16 cellular contexts compared by ENCODE assay signal in the genomic region with DNA sequence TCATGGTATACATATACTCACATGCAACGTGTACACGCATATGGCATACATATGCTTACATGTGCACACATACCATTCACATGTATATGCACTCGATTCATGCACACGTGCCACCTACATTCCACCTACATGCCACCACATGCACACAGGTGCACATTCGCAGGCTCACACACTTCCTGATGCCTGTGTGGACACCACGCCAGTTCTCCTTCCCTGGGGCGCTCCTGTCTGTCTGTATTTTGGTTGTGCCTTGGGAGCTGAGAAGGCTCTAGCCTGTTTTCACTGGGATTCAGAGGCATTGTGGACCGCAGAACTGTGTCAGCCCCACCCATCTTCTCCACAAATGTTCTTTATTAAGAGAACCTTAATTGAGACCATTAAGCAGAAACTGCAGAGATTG.
"Had no signal": no experiment of that assay in that cellular context is flagged by ENCODE, and none has a peak within 500 bp of the region (broad histone marks: within the 10 kb centered on the region; RNA-seq: fewer than 3 reads in every experiment).

No MANE protein-coding gene starts in this region.

- H3K36me3 Mint-ChIP-seq: activated naive CD8-positive, alpha-beta T cell; stimulated activated effector memory CD8-positive, alpha-beta T cell treated with anti-CD3 and anti-CD28 coated beads, Interleukin-12 subunit alpha, Interleukin-12 subunit beta, amount 100 ng/mL, for 72 hours had no signal

- DNase-seq: activated CD4-positive, alpha-beta memory T cell treated with anti-CD3 and anti-CD28 coated beads, Interleukin-2, amount 10 ng/mL, durations not matched to agents 7 days and 5 days; activated CD4-positive, alpha-beta T cell treated with anti-CD3 and anti-CD28 coated beads for 4 hours; activated T-cell treated with anti-CD3 and anti-CD28 coated beads, Interleukin-2, amount 50 U/mL, for 48 hours; amygdala; dermis blood vessel endothelial cell; nephron progenitor cell had no signal

- H3K27ac ChIP-seq: body of pancreas, gastrocnemius medialis, heart left ventricle, pancreas had no signal

- H3K4me1 Mint-ChIP-seq: central memory CD8-positive, alpha-beta T cell had no signal

- H3K27me3 ChIP-seq: body of pancreas, heart left ventricle, pancreas had no signal

- H3K4me3 ChIP-seq: body of pancreas, gastrocnemius medialis, heart left ventricle, pancreas had no signal

- H3K4me1 ChIP-seq: gastrocnemius medialis had no signal

- ATAC-seq: body of pancreas; gastrocnemius medialis; left ventricle myocardium superior; pancreas; stimulated activated effector memory CD8-positive, alpha-beta T cell treated with anti-CD3 and anti-CD28 coated beads, Interleukin-12 subunit alpha, Interleukin-12 subunit beta, amount 100 ng/mL, for 72 hours had no signal

- H3K27ac Mint-ChIP-seq: activated CD4-positive, alpha-beta memory T cell treated with anti-CD3 and anti-CD28 coated beads, Interleukin-2, amount 10 ng/mL, durations not matched to agents 7 days and 5 days; activated naive CD8-positive, alpha-beta T cell; nephron progenitor cell; stimulated activated effector memory CD8-positive, alpha-beta T cell treated with anti-CD3 and anti-CD28 coated beads, Interleukin-12 subunit alpha, Interleukin-12 subunit beta, amount 100 ng/mL, for 72 hours; T-helper 1 cell treated with Interleukin-12 subunit alpha and Interleukin-12 subunit beta and Interleukin-4 antibody, amounts not matched to agents 30 μg/mL and 1 μg/mL, for 36 hours had no signal

- FAIRE-seq: keratinocyte, pancreas had no signal

- H3K4me3 Mint-ChIP-seq: activated CD4-positive, alpha-beta memory T cell treated with anti-CD3 and anti-CD28 coated beads, Interleukin-2, amount 10 ng/mL, durations not matched to agents 7 days and 5 days; activated naive CD8-positive, alpha-beta T cell; central memory CD8-positive, alpha-beta T cell; nephron progenitor cell; stimulated activated effector memory CD8-positive, alpha-beta T cell treated with anti-CD3 and anti-CD28 coated beads, Interleukin-12 subunit alpha, Interleukin-12 subunit beta, amount 100 ng/mL, for 72 hours; T-helper 1 cell treated with Interleukin-12 subunit alpha and Interleukin-12 subunit beta and Interleukin-4 antibody, amounts not matched to agents 30 μg/mL and 1 μg/mL, for 36 hours had no signal

- H3K27me3 Mint-ChIP-seq: activated CD4-positive, alpha-beta memory T cell treated with anti-CD3 and anti-CD28 coated beads, Interleukin-2, amount 10 ng/mL, durations not matched to agents 7 days and 5 days; activated naive CD8-positive, alpha-beta T cell had no signal

- H3K36me3 ChIP-seq: gastrocnemius medialis, heart left ventricle, pancreas had no signal

- H3K9me3 Mint-ChIP-seq: central memory CD8-positive, alpha-beta T cell; nephron progenitor cell; stimulated activated effector memory CD8-positive, alpha-beta T cell treated with anti-CD3 and anti-CD28 coated beads, Interleukin-12 subunit alpha, Interleukin-12 subunit beta, amount 100 ng/mL, for 72 hours; T-helper 1 cell treated with Interleukin-12 subunit alpha and Interleukin-12 subunit beta and Interleukin-4 antibody, amounts not matched to agents 30 μg/mL and 1 μg/mL, for 36 hours had no signal

- H3K9me3 ChIP-seq: body of pancreas, gastrocnemius medialis, heart left ventricle, pancreas had no signal
